ENCODE assay signal across 28 cellular contexts in genomic region chr6:169081264-169081663, GRCh38.
"Had no signal": no experiment of that assay in that cellular context is flagged by ENCODE, and none has a peak within 500 bp of the region (broad histone marks: within the 10 kb centered on the region; RNA-seq: fewer than 3 reads in every experiment).

No MANE protein-coding gene starts in this region.

- H3K27me3 ChIP-seq: pancreas, sigmoid colon, spleen, suprapubic skin, tibial artery, uterus had no signal

- ATAC-seq: natural killer cell; pancreas; right cardiac atrium; stimulated activated effector memory CD8-positive, alpha-beta T cell treated with anti-CD3 and anti-CD28 coated beads, Interleukin-12 subunit alpha, Interleukin-12 subunit beta, amount 100 ng/mL, for 72 hours had no signal

- H3K4me3 ChIP-seq: left ventricle myocardium inferior, lung, pancreas, prostate gland, sigmoid colon, spleen, suprapubic skin, thoracic aorta, tibial artery, uterus had no signal

- FAIRE-seq: islet of Langerhans, kidney, pancreas, small intestine had no signal

- H3K27me3 Mint-ChIP-seq: type B pancreatic cell had no signal

- H3K36me3 ChIP-seq: left ventricle myocardium inferior, pancreas, prostate gland, sigmoid colon, spleen, suprapubic skin, thoracic aorta, tibial artery, uterus had no signal

- H3K4me1 ChIP-seq: left ventricle myocardium inferior, pancreas, prostate gland, spleen, suprapubic skin had no signal

- H3K9me3 ChIP-seq: pancreas, prostate gland, sigmoid colon, suprapubic skin, thoracic aorta, tibial artery, uterus had no signal

- H3K27ac Mint-ChIP-seq: immature natural killer cell; mesothelial cell of epicardium; naive B cell; natural killer cell; stimulated activated effector memory CD8-positive, alpha-beta T cell treated with anti-CD3 and anti-CD28 coated beads, Interleukin-12 subunit alpha, Interleukin-12 subunit beta, amount 100 ng/mL, for 72 hours; stimulated activated naive CD8-positive, alpha-beta T cell treated with anti-CD3 and anti-CD28 coated beads, Interleukin-15, Interleukin-2, amounts not matched to agents 100 ng/mL and 50 ng/mL, for 24 hours; type B pancreatic cell had no signal

- H3K4me1 Mint-ChIP-seq: immature natural killer cell; mesothelial cell of epicardium; naive B cell; natural killer cell; stimulated activated effector memory CD8-positive, alpha-beta T cell treated with anti-CD3 and anti-CD28 coated beads, Interleukin-12 subunit alpha, Interleukin-12 subunit beta, amount 100 ng/mL, for 72 hours had no signal

- H3K27ac ChIP-seq: left ventricle myocardium inferior, pancreas, prostate gland, sigmoid colon, spleen, suprapubic skin, thoracic aorta, tibial artery, uterus had no signal

- DNase-seq: hypothalamus; immature natural killer cell; kidney; left ventricle myocardium inferior; mesendoderm; naive B cell; natural killer cell; nephron progenitor cell; pancreas; posterior cingulate gyrus; retina; right cardiac atrium; sigmoid colon; small intestine; spleen; stimulated activated CD4-positive, alpha-beta T cell treated with anti-CD3 and anti-CD28 coated beads, Interleukin-4, amount 100 ng/mL, for 24 hours; stimulated activated naive CD4-positive, alpha-beta T cell; tibial artery; uterus had no signal

- H3K9me3 Mint-ChIP-seq: immature natural killer cell; natural killer cell; stimulated activated effector memory CD8-positive, alpha-beta T cell treated with anti-CD3 and anti-CD28 coated beads, Interleukin-12 subunit alpha, Interleukin-12 subunit beta, amount 100 ng/mL, for 72 hours had no signal

- H3K4me3 Mint-ChIP-seq: immature natural killer cell; mesothelial cell of epicardium; naive B cell; natural killer cell; nephron progenitor cell; stimulated activated effector memory CD8-positive, alpha-beta T cell treated with anti-CD3 and anti-CD28 coated beads, Interleukin-12 subunit alpha, Interleukin-12 subunit beta, amount 100 ng/mL, for 72 hours; stimulated activated naive CD8-positive, alpha-beta T cell treated with anti-CD3 and anti-CD28 coated beads, Interleukin-15, Interleukin-2, amounts not matched to agents 100 ng/mL and 50 ng/mL, for 24 hours; type B pancreatic cell had no signal

- H3K36me3 Mint-ChIP-seq: immature natural killer cell; mesothelial cell of epicardium; naive B cell; natural killer cell; stimulated activated effector memory CD8-positive, alpha-beta T cell treated with anti-CD3 and anti-CD28 coated beads, Interleukin-12 subunit alpha, Interleukin-12 subunit beta, amount 100 ng/mL, for 72 hours; type B pancreatic cell had no signal
